In genomic region chr18:3460823-3461398, GRCh38 we compare ENCODE assay signal across 23 cellular contexts.
"Had no signal": no experiment of that assay in that cellular context is flagged by ENCODE, and none has a peak within 500 bp of the region (broad histone marks: within the 10 kb centered on the region; RNA-seq: fewer than 3 reads in every experiment).

No MANE protein-coding gene starts in this region.

- ATAC-seq: activated CD8-positive, alpha-beta T cell treated with anti-CD3 and anti-CD28 coated beads, Interleukin-2, amount 10 ng/mL, durations not matched to agents 7 days and 5 days; activated naive CD8-positive, alpha-beta T cell treated with anti-CD3 and anti-CD28 coated beads, Interleukin-2, amount 50 U/mL, for 24 hours; mucosa of descending colon; naive thymus-derived CD8-positive, alpha-beta T cell had no signal

- H3K27ac Mint-ChIP-seq: activated CD8-positive, alpha-beta T cell treated with anti-CD3 and anti-CD28 coated beads, Interleukin-2, amount 10 ng/mL, durations not matched to agents 7 days and 5 days; activated naive CD8-positive, alpha-beta T cell treated with anti-CD3 and anti-CD28 coated beads, Interleukin-2, amount 50 U/mL, for 24 hours; naive thymus-derived CD8-positive, alpha-beta T cell had no signal

- H3K27me3 Mint-ChIP-seq: activated naive CD8-positive, alpha-beta T cell treated with anti-CD3 and anti-CD28 coated beads, Interleukin-2, amount 50 U/mL, for 24 hours; naive thymus-derived CD8-positive, alpha-beta T cell had no signal

- DNase-seq: activated CD4-positive, alpha-beta T cell treated with anti-CD3 and anti-CD28 coated beads for 4 hours; activated CD8-positive, alpha-beta memory T cell treated with anti-CD3 and anti-CD28 coated beads, Interleukin-2, amount 50 U/mL, for 4 hours; activated CD8-positive, alpha-beta T cell treated with anti-CD3 and anti-CD28 coated beads, Interleukin-2, amount 10 ng/mL, durations not matched to agents 7 days and 5 days; activated naive CD4-positive, alpha-beta T cell treated with Interleukin-2 at 50 U/mL for 16 hours; activated naive CD8-positive, alpha-beta T cell treated with anti-CD3 and anti-CD28 coated beads, Interleukin-2, amount 50 U/mL, for 24 hours; dorsolateral prefrontal cortex; hypothalamus; left ventricle myocardium inferior; mucosa of descending colon; naive thymus-derived CD8-positive, alpha-beta T cell; nucleus accumbens; stimulated activated CD4-positive, alpha-beta T cell treated with anti-CD3 and anti-CD28 coated beads, Interleukin-4, amount 100 ng/mL, for 24 hours; stimulated activated naive CD4-positive, alpha-beta T cell treated with Interleukin-2 at 50 U/mL for 16 hours; substantia nigra; T-helper 1 cell; T1000; transverse colon had no signal

- FAIRE-seq: endometrium had no signal

- H3K4me3 ChIP-seq: ascending aorta, dorsolateral prefrontal cortex, esophagus muscularis mucosa, left ventricle myocardium inferior, mucosa of descending colon, right atrium auricular region, skin epidermis, transverse colon had no signal

- H3K27ac ChIP-seq: ascending aorta, dorsolateral prefrontal cortex, esophagus muscularis mucosa, left ventricle myocardium inferior, right atrium auricular region, skin epidermis, transverse colon, VCaP had no signal

- H3K9me3 ChIP-seq: ascending aorta, esophagus muscularis mucosa, mucosa of descending colon, transverse colon had no signal

- H3K27me3 ChIP-seq: ascending aorta, dorsolateral prefrontal cortex, esophagus muscularis mucosa, right atrium auricular region, transverse colon had no signal

- H3K4me3 Mint-ChIP-seq: activated CD8-positive, alpha-beta T cell treated with anti-CD3 and anti-CD28 coated beads, Interleukin-2, amount 10 ng/mL, durations not matched to agents 7 days and 5 days; activated naive CD8-positive, alpha-beta T cell treated with anti-CD3 and anti-CD28 coated beads, Interleukin-2, amount 50 U/mL, for 24 hours; naive thymus-derived CD8-positive, alpha-beta T cell had no signal
